ENCODE assay signal across 24 cellular contexts in the genomic region with DNA sequence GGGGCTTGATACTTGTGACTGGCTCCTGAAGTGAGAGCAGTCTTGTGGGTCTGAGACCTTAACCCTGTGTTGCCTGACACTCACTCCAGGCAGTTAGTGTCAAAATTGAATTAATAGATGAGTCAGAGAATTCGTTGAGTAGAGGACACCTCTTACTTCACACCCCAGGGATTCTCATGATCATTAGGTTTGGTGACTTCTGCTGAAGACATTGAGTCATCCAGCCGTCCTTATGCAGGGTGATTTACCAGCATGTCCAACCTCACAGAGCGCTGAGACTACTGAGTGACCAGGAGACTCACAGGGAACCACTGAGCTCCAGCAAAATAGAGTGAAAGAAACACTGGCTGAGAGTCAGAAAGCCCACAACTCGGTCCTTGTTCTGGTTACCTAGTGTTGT. TPM values are rescaled to one million over a fixed set of nuclear protein-coding genes. Genes with fewer than 3 reads are reported as not detected.
A peak's percentile ranks its signal among the peaks of the same experiment; 100 is the strongest.
DNase-seq lines count a peak whose midpoint lies in the region; ATAC-seq, FAIRE-seq and TF ChIP-seq lines count a peak whose summit lies in the region.
"Had no signal": no experiment of that assay in that cellular context is flagged by ENCODE, and none has a peak within 500 bp of the region (broad histone marks: within the 10 kb centered on the region; RNA-seq: fewer than 3 reads in every experiment).

No MANE protein-coding gene starts in this region.

- H3K36me3 Mint-ChIP-seq in MCF 10A (ENCODE audit: insufficient read depth, unreplicated experiment) = no peaks in the 10 kb centered on the region
- H3K36me3 Mint-ChIP-seq: CD4-positive, CD25-positive, alpha-beta regulatory T cell; stimulated activated effector memory CD8-positive, alpha-beta T cell treated with anti-CD3 and anti-CD28 coated beads, Interleukin-12 subunit alpha, Interleukin-12 subunit beta, amount 100 ng/mL, for 72 hours had no signal

- TF ChIP-seq RAD21 in SK-N-SH (IDR thresholded peaks at IDR 0.05; ENCODE audit: low read length) = no peak

- peak overlapping the region; percentile 72 for H3K9ac ChIP-seq in SK-N-SH

- H3K9me3 ChIP-seq in breast epithelium = no peaks in the 10 kb centered on the region
- no peaks in the 10 kb centered on the region for H3K9me3 ChIP-seq in SK-N-SH
- H3K9me3 ChIP-seq in pancreas = no peaks in the 10 kb centered on the region
- H3K9me3 ChIP-seq: thoracic aorta had no signal

- H2AFZ ChIP-seq in SK-N-SH (ENCODE audit: low read depth) = no peak overlapping the region

- H3K27ac ChIP-seq in breast epithelium (no peak overlapping the region), SK-N-SH (ENCODE audit: low read depth in 2 of 2, low read length in 1 of 2) (peak overlapping the region; percentile 69 to 97; a peak in 3 of 4 replicates), pancreas (no peak overlapping the region)
- H3K27ac ChIP-seq: cardiac muscle cell, thoracic aorta had no signal

- H3K27me3 Mint-ChIP-seq in MCF 10A (ENCODE audit: insufficient read depth, unreplicated experiment) = no peaks in the 10 kb centered on the region

- H3K36me3 ChIP-seq in breast epithelium = no peaks in the 10 kb centered on the region
- H3K36me3 ChIP-seq in SK-N-SH (replicated peaks in 1 of 2; ENCODE audit: control insufficient read depth in 1 of 2, insufficient read depth in 2 of 2, low read length in 1 of 2) = peaks cover 0 to 3% of the 10 kb centered on the region in 2 experiments
- H3K36me3 ChIP-seq in pancreas = no peaks in the 10 kb centered on the region
- H3K36me3 ChIP-seq: cardiac muscle cell, thoracic aorta had no signal

- peak overlapping the region; percentile 61 for H3K27ac Mint-ChIP-seq in MCF 10A (ENCODE audit: low read depth, unreplicated experiment)
- H3K27ac Mint-ChIP-seq: activated T-helper 1 cell treated with anti-CD3 and anti-CD28 coated beads, Interleukin-12 subunit alpha, Interleukin-12 subunit beta, Interleukin-2, Interleukin-4 antibody, amounts not matched to agents 30 ng/mL and 10 ng/mL and 1 ng/mL, durations not matched to agents 14 hours and 24 hours and 36 hours; CD4-positive, CD25-positive, alpha-beta regulatory T cell; nephron progenitor cell; stimulated activated effector memory CD8-positive, alpha-beta T cell treated with anti-CD3 and anti-CD28 coated beads, Interleukin-12 subunit alpha, Interleukin-12 subunit beta, amount 100 ng/mL, for 72 hours had no signal

- no peaks in the 10 kb centered on the region for H3K9me3 Mint-ChIP-seq in MCF 10A (ENCODE audit: unreplicated experiment)
- H3K9me3 Mint-ChIP-seq: activated T-helper 1 cell treated with anti-CD3 and anti-CD28 coated beads, Interleukin-12 subunit alpha, Interleukin-12 subunit beta, Interleukin-2, Interleukin-4 antibody, amounts not matched to agents 30 ng/mL and 10 ng/mL and 1 ng/mL, durations not matched to agents 14 hours and 24 hours and 36 hours; CD4-positive, CD25-positive, alpha-beta regulatory T cell; nephron progenitor cell; stimulated activated effector memory CD8-positive, alpha-beta T cell treated with anti-CD3 and anti-CD28 coated beads, Interleukin-12 subunit alpha, Interleukin-12 subunit beta, amount 100 ng/mL, for 72 hours had no signal

- WGBS in SK-N-SH (ENCODE audit: low lambda C conversion rate) = 44% methylated on average over 4 of the region's 4 CpGs
- 77 to 83% methylated on average over 4 of the region's 4 CpGs for whole genome bisulfite sequencing in pancreas, 2 donors

- peaks cover 34% of the 10 kb centered on the region for H3K79me2 ChIP-seq in SK-N-SH (ENCODE audit: insufficient read depth)

- POLR2A ChIA-PET in MCF 10A (lab: Yijun Ruan, JAX) = interaction anchor here (0.6 to 2.5 kb wide), 3 partner anchors 23 to 65 kb away, joined by 4 to 11 read pairs (median 9); a partner anchor contains a TSS
- POLR2A ChIA-PET in SK-N-SH (lab: Yijun Ruan, JAX) = no interaction called here

- no peak for TF ChIP-seq CTCF in MCF 10A (IDR thresholded peaks at IDR 0.05; ENCODE audit: unreplicated experiment)
- no peak for TF ChIP-seq CTCF in breast epithelium (IDR thresholded peaks at IDR 0.05)
- no peak for TF ChIP-seq CTCF in SK-N-SH (IDR thresholded peaks at IDR 0.05)
- no peak for TF ChIP-seq CTCF in pancreas (IDR thresholded peaks at IDR 0.05)

- FAIRE-seq in urothelium cell line (lab: Jason Lieb, UNC) = peak; percentile 71
- no peak for FAIRE-seq in pancreas (lab: Jason Lieb, UNC)
- FAIRE-seq: A204.1, GM18507, kidney had no signal

- H4K20me1 ChIP-seq in SK-N-SH (ENCODE audit: insufficient read depth) = no peaks in the 10 kb centered on the region

- no peak for TF ChIP-seq EP300 in SK-N-SH (IDR thresholded peaks at IDR 0.05; ENCODE audit: borderline replicate concordance in 1 of 2, low read depth in 1 of 2, low read length in 1 of 2)

- no peaks in the 10 kb centered on the region for H3K9me2 ChIP-seq in SK-N-SH

- H3K4me3 ChIP-seq in breast epithelium (no peak overlapping the region), SK-N-SH (ENCODE audit: low read depth in 2 of 2, low read length in 1 of 2) (no peak overlapping the region), pancreas (no peak overlapping the region)
- H3K4me3 ChIP-seq: cardiac muscle cell, thoracic aorta had no signal

- peaks cover 56% of the 10 kb centered on the region for H3K4me1 Mint-ChIP-seq in MCF 10A (ENCODE audit: insufficient read depth, unreplicated experiment)
- H3K4me1 Mint-ChIP-seq: stimulated activated effector memory CD8-positive, alpha-beta T cell treated with anti-CD3 and anti-CD28 coated beads, Interleukin-12 subunit alpha, Interleukin-12 subunit beta, amount 100 ng/mL, for 72 hours had no signal

- ATAC-seq in HG03457 (IDR thresholded peaks at IDR 0.05; ENCODE audit: unreplicated experiment) (no peak), pancreas (no peak)
- ATAC-seq: stimulated activated effector memory CD8-positive, alpha-beta T cell treated with anti-CD3 and anti-CD28 coated beads, Interleukin-12 subunit alpha, Interleukin-12 subunit beta, amount 100 ng/mL, for 72 hours had no signal

- H3K4me1 ChIP-seq in breast epithelium (no peaks in the 10 kb centered on the region), SK-N-SH (ENCODE audit: control insufficient read depth in 1 of 2, insufficient read depth in 2 of 2, low read depth in 1 of 2, low read length in 1 of 2) (peaks cover 0 to 37% of the 10 kb centered on the region in 2 experiments), pancreas (peaks cover 0 to 3% (median 0%) of the 10 kb centered on the region in 3 donors)

- H3F3A ChIP-seq in SK-N-SH (replicated peaks; ENCODE audit: insufficient read depth) = peaks cover 43% of the 10 kb centered on the region

- DNase-seq in MCF 10A (ENCODE audit: unreplicated experiment) (no peak), breast epithelium (ENCODE audit: low spot score in 2 of 2) (no peak), SK-N-SH (no peak), glomerular visceral epithelial cell (ENCODE audit: extremely low spot score) (peak; percentile 85), urothelium cell line (ENCODE audit: low spot score) (no peak), NCI-H187 treated with DMSO at 0.1 percent for 48 hours (lab: John Stamatoyannopoulos, UW) (no peak), pancreas (no peak)
- DNase-seq: CD4-positive, CD25-positive, alpha-beta regulatory T cell; KBM-7; kidney; NCI-H1092; NCI-H2107; NCI-H510A treated with DMSO at 0.1 percent for 48 hours; nephron progenitor cell; stimulated activated CD4-positive, alpha-beta T cell treated with anti-CD3 and anti-CD28 coated beads, Interleukin-15, amount 100 ng/mL, for 24 hours; T-helper 9 cell had no signal

- peak overlapping the region; percentile 60 for H3K4me2 ChIP-seq in SK-N-SH

- no peak for TF ChIP-seq POLR2A in breast epithelium (IDR thresholded peaks at IDR 0.05)

- H3K27me3 ChIP-seq in breast epithelium (no peaks in the 10 kb centered on the region), SK-N-SH (ENCODE audit: insufficient read depth) (no peaks in the 10 kb centered on the region), pancreas (no peaks in the 10 kb centered on the region)
- H3K27me3 ChIP-seq: cardiac muscle cell had no signal

- intact Hi-C loops in MCF 10A (cut with micrococcal nuclease) (no loop called here), breast epithelium (cut with DNase I; ENCODE audit: low total_unique reads) (no loop called here), pancreas (cut with DNase I) (no loop called here)

- CTCF ChIA-PET in MCF 10A (lab: Yijun Ruan, JAX) (interaction anchor here (0.6 to 2.7 kb wide), 7 partner anchors 10 to 131 kb away, joined by 3 to 18 read pairs (median 5); a partner anchor contains a TSS), SK-N-SH (lab: Yijun Ruan, JAX) (interaction anchor here (1.6 to 2.3 kb wide), 2 partner anchors 12 to 132 kb away, joined by 11 to 17 read pairs; no protein-coding TSS in a partner anchor)

- H3K4me3 Mint-ChIP-seq in MCF 10A (ENCODE audit: unreplicated experiment) = no peak overlapping the region
- H3K4me3 Mint-ChIP-seq: activated T-helper 1 cell treated with anti-CD3 and anti-CD28 coated beads, Interleukin-12 subunit alpha, Interleukin-12 subunit beta, Interleukin-2, Interleukin-4 antibody, amounts not matched to agents 30 ng/mL and 10 ng/mL and 1 ng/mL, durations not matched to agents 14 hours and 24 hours and 36 hours; CD4-positive, CD25-positive, alpha-beta regulatory T cell; nephron progenitor cell; stimulated activated effector memory CD8-positive, alpha-beta T cell treated with anti-CD3 and anti-CD28 coated beads, Interleukin-12 subunit alpha, Interleukin-12 subunit beta, amount 100 ng/mL, for 72 hours had no signal

- BruUV-seq in MCF 10A (replicated peaks; lab: Mats Ljungman, UMichigan) = no TSS peak

TF ChIP-seq in SK-N-SH, 30 proteins besides CTCF, POLR2A, EP300 and RAD21 (continues in another document):
- TF ChIP-seq TCF12 (IDR thresholded peaks at IDR 0.05) (no peak), CHD2 (IDR thresholded peaks at IDR 0.05; ENCODE audit: low read length, partially characterized antibody) (no peak)

RNA-seq across cellular contexts. Expression of a gene that starts 36.0 kb away (rescaled TPM):
- total RNA-seq in MCF 10A (2022) = 7.6 and 14.4 TPM in 2 replicates
- total RNA-seq in breast epithelium = 10 to 100 TPM in 1 of 3 donors, 1 to 10 TPM in 1, not detected in 1; 5.2 to 10.4 TPM
- polyA plus RNA-seq in SK-N-SH (2012; rRNA removed) = 79.0 and 93.0 TPM in 2 replicates
- polyA plus RNA-seq in SK-N-SH (2012; cell fraction: cytosol; rRNA removed) = 54.3 and 67.8 TPM in 2 replicates
- polyA plus RNA-seq in SK-N-SH (2012; cell fraction: nucleus; rRNA removed) = 76.0 and 133 TPM in 2 replicates
- total RNA-seq in pancreas = 10 to 100 TPM; 16.1 to 29.4 (median 19.9) TPM
- 10 to 100 TPM; 26.2 to 36.8 TPM for polyA plus RNA-seq in pancreas
- total RNA-seq: activated CD8-positive, alpha-beta memory T cell treated with anti-CD3 and anti-CD28 coated beads for 36 hours; activated T-helper 1 cell treated with anti-CD3 and anti-CD28 coated beads, Interleukin-12 subunit alpha, Interleukin-12 subunit beta, Interleukin-2, Interleukin-4 antibody, amounts not matched to agents 30 ng/mL and 10 ng/mL and 1 ng/mL, durations not matched to agents 14 hours and 24 hours and 36 hours; CD4-positive, CD25-positive, alpha-beta regulatory T cell had no signal
- polyA plus RNA-seq: CD4-positive, CD25-positive, alpha-beta regulatory T cell had no signal

RNA-seq across cellular contexts. Expression of a gene that starts 49.8 kb away (rescaled TPM):
- total RNA-seq in MCF 10A (2022) = 49.1 and 65.4 TPM in 2 replicates
- 10 to 100 TPM; 26.5 to 32.0 (median 28.5) TPM for total RNA-seq in breast epithelium
- 15.4 and 18.5 TPM in 2 replicates for polyA plus RNA-seq in SK-N-SH (2012; rRNA removed)
- 24.7 and 39.6 TPM in 2 replicates for polyA plus RNA-seq in SK-N-SH (2012; cell fraction: cytosol; rRNA removed)
- 8.2 and 8.3 TPM in 2 replicates for polyA plus RNA-seq in SK-N-SH (2012; cell fraction: nucleus; rRNA removed)
- total RNA-seq in pancreas = 10 to 100 TPM; 15.4 to 28.5 (median 22.4) TPM
- polyA plus RNA-seq in pancreas = 10 to 100 TPM in 1 of 2 donors, 1 to 10 TPM in 1; 7.5 to 13.3 TPM

Comparison
In these comparisons a context has a peak if more than half of its experiments do, and no peak if none do; other contexts are left out.
1. H3K27ac ChIP-seq: peak in SK-N-SH (2 of 2); none in breast epithelium (0 of 2) and pancreas (0 of 4).